In the genomic region with DNA sequence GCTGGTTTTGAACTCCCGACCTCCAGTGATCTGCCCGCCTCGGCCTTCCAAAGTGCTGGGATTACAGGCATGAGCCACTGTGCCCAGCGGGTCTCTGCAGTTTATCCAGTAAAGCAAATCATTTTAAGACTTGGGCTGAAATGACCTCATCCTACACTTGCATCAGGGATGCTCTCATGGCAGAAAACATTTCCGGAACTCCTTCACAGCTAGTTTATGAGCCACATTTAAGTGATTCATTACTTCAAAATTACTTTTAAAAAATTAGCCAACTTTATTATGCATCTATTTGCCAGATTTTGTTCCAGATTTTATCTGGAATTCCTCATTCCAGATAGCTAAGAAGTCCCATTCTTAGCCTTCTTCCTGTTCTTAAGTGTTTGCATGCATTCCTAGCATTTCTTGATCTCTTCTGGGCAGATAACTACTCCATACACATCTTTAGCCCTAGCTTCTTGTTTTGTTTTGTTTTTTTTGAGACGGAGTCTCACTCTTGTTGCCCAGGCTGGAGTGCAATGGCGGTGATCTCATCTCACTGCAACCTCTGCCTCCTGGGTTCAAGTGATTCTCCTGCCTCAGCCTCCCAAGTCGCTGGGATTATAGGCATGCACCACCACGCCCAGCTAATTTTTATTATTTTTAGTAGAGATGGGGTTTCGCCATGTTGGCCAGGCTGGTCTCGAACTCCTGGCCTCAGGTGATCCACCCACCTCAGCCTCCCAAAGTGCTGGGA, we compare ENCODE assay signal across 11 cellular contexts. TPM values are rescaled to one million over a fixed set of nuclear protein-coding genes. Genes with fewer than 3 reads are reported as not detected.
DNase-seq lines count a peak whose midpoint lies in the region; FAIRE-seq and TF ChIP-seq lines count a peak whose summit lies in the region.
"Not testable (repeated sequence)": the region's sequence is repeated elsewhere in the genome, so short reads cannot be mapped to it uniquely, and the experiment has no call there.
"Had no signal": no experiment of that assay in that cellular context is flagged by ENCODE, and none has a peak within 500 bp of the region (broad histone marks: within the 10 kb centered on the region; RNA-seq: fewer than 3 reads in every experiment).

No MANE protein-coding gene starts in this region.

- peaks cover 17% of the 10 kb centered on the region; the same call in 1 of the 2 replicates for H3K4me1 ChIP-seq in HUES6 (ENCODE audit: control insufficient read depth, insufficient read depth, low read length)
- H3K4me1 ChIP-seq in kidney (ENCODE audit: control insufficient read depth in 1 of 2, insufficient read depth in 1 of 2, low read depth in 1 of 2, low read length in 2 of 2); osteoblast (ENCODE audit: insufficient read depth, low read length): not testable (repeated sequence)

- not testable (repeated sequence) for H3K9ac ChIP-seq in HUES6 (ENCODE audit: low read length); kidney (ENCODE audit: low read length in 2 of 2)

- not testable (repeated sequence) for H3K27me3 ChIP-seq in HUES6 (ENCODE audit: control insufficient read depth, insufficient read depth, low read length); osteoblast (ENCODE audit: insufficient read depth, low read length)

- not testable (repeated sequence) for H2AFZ ChIP-seq in osteoblast (ENCODE audit: low read length)

- peak overlapping the region; percentile 6; the same call in 1 of the 2 replicates for H3K27ac ChIP-seq in HUES6 (ENCODE audit: low read depth, low read length)
- H3K27ac ChIP-seq in kidney (ENCODE audit: low read depth in 2 of 2, low read length in 2 of 2): not testable (repeated sequence)
- peak overlapping the region; percentile 73 for H3K27ac ChIP-seq in osteoblast (ENCODE audit: low read depth, low read length)

- FAIRE-seq in kidney (lab: Jason Lieb, UNC): not testable (repeated sequence)

- H3K9me3 ChIP-seq in HUES6 (ENCODE audit: control insufficient read depth, insufficient read depth, low read depth, low read length); kidney (ENCODE audit: control insufficient read depth in 1 of 2, low read length in 2 of 2); osteoblast (ENCODE audit: low read depth, low read length): not testable (repeated sequence)

- intact Hi-C loops in kidney (cut with DNase I): not testable (repeated sequence)

- not testable (repeated sequence) for TF ChIP-seq CTCF in choroid plexus epithelial cell (conservative IDR thresholded peaks at IDR 0.05; ENCODE audit: low read depth, low read length); fibroblast of villous mesenchyme (IDR thresholded peaks at IDR 0.05; ENCODE audit: insufficient read depth, low read depth, low read length); kidney (IDR thresholded peaks at IDR 0.05; ENCODE audit: borderline replicate concordance, extremely low read depth, insufficient read depth); osteoblast (IDR thresholded peaks at IDR 0.05; ENCODE audit: extremely low read depth, low read depth, low read length)

- H3K36me3 ChIP-seq in HUES6 (ENCODE audit: control insufficient read depth, insufficient read depth, low read length); kidney (ENCODE audit: control insufficient read depth in 1 of 2, insufficient read depth in 2 of 2, low read length in 2 of 2); osteoblast (ENCODE audit: insufficient read depth, low read length): not testable (repeated sequence)

- not testable (repeated sequence) for H4K20me1 ChIP-seq in osteoblast (ENCODE audit: insufficient read depth, low read length)

- not testable (repeated sequence) for H3K79me2 ChIP-seq in osteoblast (ENCODE audit: insufficient read depth, low read length)

- not testable (repeated sequence) for H3K4me3 ChIP-seq in HUES6 (ENCODE audit: low read depth, low read length); choroid plexus epithelial cell (ENCODE audit: low read depth, low read length); fibroblast of villous mesenchyme (ENCODE audit: low read depth, low read length); kidney (ENCODE audit: low read length in 2 of 2); osteoblast (ENCODE audit: insufficient read depth, low read length)

- H3K4me2 ChIP-seq in osteoblast (ENCODE audit: insufficient read depth, low read length): not testable (repeated sequence)

- peak; percentile 93 for DNase-seq in A172 (ENCODE audit: low spot score)
- peak; percentile 43 for DNase-seq in ELF-1 (ENCODE audit: low read depth, low spot score)
- peak; percentile 65 for DNase-seq in T1000 (lab: John Stamatoyannopoulos, UW)
- peak; percentile 91 for DNase-seq in choroid plexus epithelial cell (ENCODE audit: low read depth)
- peak; percentile 98 for DNase-seq in fibroblast of villous mesenchyme (ENCODE audit: low read depth)
- DNase-seq in kidney: peak; percentile 65
- DNase-seq in osteoblast (ENCODE audit: insufficient read length, low spot score, missing footprints): peak; percentile 94

RNA-seq across cellular contexts. Expression of a gene that starts 7.7 kb away (rescaled TPM):
- 27.4 and 27.9 TPM in 2 replicates for total RNA-seq in A172 (2014; rRNA removed; shearing (Covaris generic))
- total RNA-seq in fibroblast of villous mesenchyme: 44.8 and 67.8 TPM in 2 replicates
- 112 TPM for total RNA-seq in kidney
- polyA plus RNA-seq in kidney (ENCODE audit: insufficient read depth, low read depth, low replicate concordance): 18.8 TPM
- total RNA-seq in osteoblast: 65.9 and 70.4 TPM in 2 replicates

RNA-seq across cellular contexts. Expression of a gene that starts 24.7 kb away (rescaled TPM):
- total RNA-seq in A172 (2014; rRNA removed; shearing (Covaris generic)): 51.8 and 52.9 TPM in 2 replicates
- total RNA-seq in fibroblast of villous mesenchyme (112 and 131 TPM in 2 replicates), kidney (45.5 TPM), osteoblast (155 and 159 TPM in 2 replicates)
- polyA plus RNA-seq in kidney (ENCODE audit: insufficient read depth, low read depth, low replicate concordance): 17.6 TPM

RNA-seq across cellular contexts. Expression of a gene that starts 27.2 kb away (rescaled TPM):
- total RNA-seq in A172 (2014; rRNA removed; shearing (Covaris generic)): 60.9 and 65.0 TPM in 2 replicates
- total RNA-seq in fibroblast of villous mesenchyme: 23.3 and 28.0 TPM in 2 replicates
- 31.0 TPM for total RNA-seq in kidney
- polyA plus RNA-seq in kidney (ENCODE audit: insufficient read depth, low read depth, low replicate concordance): 42.3 TPM
- total RNA-seq in osteoblast: 26.8 and 27.4 TPM in 2 replicates

RNA-seq across cellular contexts. Expression of a gene that starts 32.9 kb away (rescaled TPM):
- total RNA-seq in A172 (2014; rRNA removed; shearing (Covaris generic)): not detected in 2 replicates
- not detected in 2 replicates for total RNA-seq in fibroblast of villous mesenchyme
- 5.1 TPM for total RNA-seq in kidney
- 164 TPM for polyA plus RNA-seq in kidney (ENCODE audit: insufficient read depth, low read depth, low replicate concordance)
- total RNA-seq in osteoblast: not detected in 2 replicates
- total RNA-seq: CD8-positive, alpha-beta T cell; lung microvascular endothelial cell; psoas muscle had no signal

RNA-seq across cellular contexts. Expression of a gene that starts 38.8 kb away (rescaled TPM):
- total RNA-seq in A172 (2014; rRNA removed; shearing (Covaris generic)): 2,063 and 2,222 TPM in 2 replicates
- total RNA-seq in fibroblast of villous mesenchyme (2,015 and 2,412 TPM in 2 replicates), kidney (1,630 TPM), osteoblast (848 and 873 TPM in 2 replicates)
- 4,190 TPM for polyA plus RNA-seq in kidney (ENCODE audit: insufficient read depth, low read depth, low replicate concordance)

Comparison
In these comparisons a context has a peak if more than half of its experiments do, and no peak if none do; other contexts are left out.
1. DNase-seq: peak in every context shown above with its lines; median percentile 98 in fibroblast of villous mesenchyme; 94 in osteoblast; 93 in A172; 91 in choroid plexus epithelial cell; 65 in T1000; 65 in kidney; 43 in ELF-1.